In genomic region chr21:15729674-15730483, GRCh38 we compare ENCODE assay signal across 1 cellular context.
TF ChIP-seq lines count a peak whose summit lies in the region.

TSS of gene USP25 (plus strand) at chr21:15729982. CDS start at chr21:15730394, 412 bp downstream.

TF ChIP-seq in HepG2, 621 proteins besides CTCF, POLR2A, EP300 and RAD21 (continued from another document and continues in another):
- TF ChIP-seq ZNF574 (CRISPR knock-in tag; IDR thresholded peaks at IDR 0.05) (peak; percentile 28; the same call in 1 of the 2 replicates), ZNF687 (CRISPR knock-in tag; IDR thresholded peaks at IDR 0.05) (peak; percentile 69), KAT2B (IDR thresholded peaks at IDR 0.05; ENCODE audit: borderline replicate concordance, low read depth, low read length) (no peak), XRCC5 (optimal IDR thresholded peaks at IDR 0.05; ENCODE audit: low read length) (no peak), ZNF839 (CRISPR knock-in tag; IDR thresholded peaks at IDR 0.05; ENCODE audit: borderline replicate concordance) (no peak), MAFF (IDR thresholded peaks at IDR 0.05; ENCODE audit: low read depth, low read length) (no peak), ZSCAN12 (CRISPR knock-in tag; IDR thresholded peaks at IDR 0.05) (no peak), TFE3 (CRISPR knock-in tag; IDR thresholded peaks at IDR 0.05) (no peak), MBD4 (IDR thresholded peaks at IDR 0.05; ENCODE audit: borderline replicate concordance, low read length) (no peak), ZNF614 (CRISPR knock-in tag; IDR thresholded peaks at IDR 0.05; ENCODE audit: borderline replicate concordance) (no peak), ZBTB3 (CRISPR knock-in tag; IDR thresholded peaks at IDR 0.05; ENCODE audit: borderline replicate concordance, low read depth) (no peak), ZNF451 (CRISPR knock-in tag; IDR thresholded peaks at IDR 0.05) (no peak), CCDC6 (CRISPR knock-in tag; IDR thresholded peaks at IDR 0.05) (0 out of 2 replicates have a peak, but pooled peaks have one; percentile 53), ZFYVE20 (CRISPR knock-in tag; IDR thresholded peaks at IDR 0.05; ENCODE audit: borderline replicate concordance, low read depth) (peak; percentile 71), CREB1 (IDR thresholded peaks at IDR 0.05) (no peak), CREB1 (CRISPR knock-in tag; IDR thresholded peaks at IDR 0.05) (no peak), ZXDC (CRISPR knock-in tag; IDR thresholded peaks at IDR 0.05) (no peak), TBX3 (IDR thresholded peaks at IDR 0.05; ENCODE audit: borderline replicate concordance) (no peak), ZNF776 (CRISPR knock-in tag; IDR thresholded peaks at IDR 0.05) (no peak; the same call in 1 of the 2 replicates), ETV6 (CRISPR knock-in tag; conservative IDR thresholded peaks at IDR 0.05) (no peak), RNF2 (conservative IDR thresholded peaks at IDR 0.05; ENCODE audit: low read depth) (peak; percentile 51; the same call in 1 of the 2 replicates), ZNF317 (CRISPR knock-in tag; IDR thresholded peaks at IDR 0.05) (no peak), ZNF281 (CRISPR knock-in tag; IDR thresholded peaks at IDR 0.05; ENCODE audit: borderline replicate concordance) (peak; percentile 82), FOXA1 (IDR thresholded peaks at IDR 0.05) (no peak), FOXA1 (CRISPR knock-in tag; IDR thresholded peaks at IDR 0.05) (no peak), ZNF101 (CRISPR knock-in tag; IDR thresholded peaks at IDR 0.05; ENCODE audit: borderline replicate concordance, low read depth) (no peak), GPN1 (CRISPR knock-in tag; IDR thresholded peaks at IDR 0.05; ENCODE audit: borderline replicate concordance) (no peak), CENPT (CRISPR knock-in tag; IDR thresholded peaks at IDR 0.05; ENCODE audit: low read depth) (0 out of 2 replicates have a peak, but pooled peaks have one; percentile 77), ZNF414 (CRISPR knock-in tag; IDR thresholded peaks at IDR 0.05) (no peak), ZFX (CRISPR knock-in tag; IDR thresholded peaks at IDR 0.05; ENCODE audit: low read depth) (peak; percentile 76), KDM2A (CRISPR knock-in tag; IDR thresholded peaks at IDR 0.05; ENCODE audit: borderline replicate concordance, low read depth) (0 out of 2 replicates have a peak, but pooled peaks have one; percentile 27), BRCA1 (CRISPR knock-in tag; IDR thresholded peaks at IDR 0.05) (no peak), NR1H2 (CRISPR knock-in tag; IDR thresholded peaks at IDR 0.05; ENCODE audit: borderline replicate concordance, low read depth) (no peak), GABPB1 (CRISPR knock-in tag; IDR thresholded peaks at IDR 0.05) (peak; percentile 13; the same call in 1 of the 2 replicates), ZNF737 (CRISPR knock-in tag; IDR thresholded peaks at IDR 0.05; ENCODE audit: borderline replicate concordance) (no peak), ZFP91 (CRISPR knock-in tag; IDR thresholded peaks at IDR 0.05; ENCODE audit: borderline replicate concordance) (peak; percentile 27; the same call in 1 of the 2 replicates), SMC3 (IDR thresholded peaks at IDR 0.05; ENCODE audit: low read length) (no peak), NR0B2 (CRISPR knock-in tag; IDR thresholded peaks at IDR 0.05) (0 out of 2 replicates have a peak, but pooled peaks have one; percentile 4), PITX1 (CRISPR knock-in tag; IDR thresholded peaks at IDR 0.05) (no peak), SRSF4 (IDR thresholded peaks at IDR 0.05; ENCODE audit: low read depth, low read length, poor library complexity, severe bottlenecking) (no peak), HNRNPLL (IDR thresholded peaks at IDR 0.05; ENCODE audit: low read depth, low read length, poor library complexity, severe bottlenecking) (peak; percentile 83), ZNF878 (CRISPR knock-in tag; IDR thresholded peaks at IDR 0.05) (no peak), ZNF460 (CRISPR knock-in tag; IDR thresholded peaks at IDR 0.05; ENCODE audit: borderline replicate concordance) (no peak)
